Comparison of ENCODE assay signal across 36 cellular contexts in genomic region chr3:43077708-43078107, GRCh38.
"Had no signal": no experiment of that assay in that cellular context is flagged by ENCODE, and none has a peak within 500 bp of the region (broad histone marks: within the 10 kb centered on the region; RNA-seq: fewer than 3 reads in every experiment).

No MANE protein-coding gene starts in this region.

- DNase-seq: activated B cell treated with CpG ODN at 0.5 μM for 24 hours; activated CD4-positive, alpha-beta memory T cell treated with anti-CD3 and anti-CD28 coated beads for 36 hours; activated CD4-positive, alpha-beta T cell treated with anti-CD3 and anti-CD28 coated beads for 4 hours; activated CD4-positive, alpha-beta T cell treated with anti-CD3 and anti-CD28 coated beads, Interleukin-2, amount 10 ng/mL, durations not matched to agents 24 days and 14 days; activated CD4-positive, alpha-beta T cell treated with anti-CD3 and anti-CD28 coated beads, Interleukin-2, amount 50 U/mL, for 1 hour; activated CD4-positive, alpha-beta T cell treated with anti-CD3 and anti-CD28 coated beads, Interleukin-2, amount 50 U/mL, for 4 hours; activated CD4-positive, CD25-positive, alpha-beta regulatory T cell treated with anti-CD3 and anti-CD28 coated beads, Interleukin-2, amount 50 U/mL, for 72 hours; activated CD8-positive, alpha-beta memory T cell treated with anti-CD3 and anti-CD28 coated beads, Interleukin-2, amount 10 ng/mL, durations not matched to agents 7 days and 5 days; activated CD8-positive, alpha-beta memory T cell treated with anti-CD3 and anti-CD28 coated beads, Interleukin-2, amount 50 U/mL, for 48 hours; activated CD8-positive, alpha-beta T cell treated with anti-CD3 and anti-CD28 coated beads, Interleukin-2, amount 10 ng/mL, durations not matched to agents 7 days and 5 days; activated effector memory CD4-positive, alpha-beta T cell treated with anti-CD3 and anti-CD28 coated beads, Interleukin-2, amount 50 U/mL, for 16 hours; activated gamma-delta T cell treated with Interleukin-2 at 50 U/mL for 16 hours; activated naive CD4-positive, alpha-beta T cell; activated naive CD4-positive, alpha-beta T cell treated with anti-CD3 and anti-CD28 coated beads for 36 hours; activated naive CD4-positive, alpha-beta T cell treated with anti-CD3 and anti-CD28 coated beads, Interleukin-2, amount 50 U/mL, for 16 hours; activated naive CD8-positive, alpha-beta T cell treated with anti-CD3 and anti-CD28 coated beads for 36 hours; activated T-cell treated with anti-CD3 and anti-CD28 coated beads, Interleukin-2, amount 50 U/mL, for 4 hours; activated T-cell treated with anti-CD3 and anti-CD28 coated beads, Interleukin-2, amount 50 U/mL, for 72 hours; adrenal gland; amniotic stem cell; aorta; body of pancreas; brain microvascular endothelial cell; central memory CD4-positive, alpha-beta T cell; T-helper 1 cell; T-helper 2 cell; T-helper 9 cell had no signal

- FAIRE-seq: astrocyte, TTC549 had no signal

- H3K4me3 Mint-ChIP-seq: activated B cell treated with CpG ODN at 0.5 μM for 24 hours; activated CD4-positive, alpha-beta memory T cell treated with anti-CD3 and anti-CD28 coated beads for 36 hours; activated CD4-positive, alpha-beta T cell treated with anti-CD3 and anti-CD28 coated beads, Interleukin-2, amount 10 ng/mL, durations not matched to agents 24 days and 14 days; activated CD8-positive, alpha-beta memory T cell treated with anti-CD3 and anti-CD28 coated beads, Interleukin-2, amount 10 ng/mL, durations not matched to agents 7 days and 5 days; activated CD8-positive, alpha-beta T cell treated with anti-CD3 and anti-CD28 coated beads, Interleukin-2, amount 10 ng/mL, durations not matched to agents 7 days and 5 days; activated naive CD4-positive, alpha-beta T cell treated with anti-CD3 and anti-CD28 coated beads for 36 hours; activated naive CD8-positive, alpha-beta T cell treated with anti-CD3 and anti-CD28 coated beads for 36 hours; activated T-cell treated with anti-CD3 and anti-CD28 coated beads, Interleukin-2, amount 50 U/mL, for 4 hours; activated T-cell treated with anti-CD3 and anti-CD28 coated beads, Interleukin-2, amount 50 U/mL, for 72 hours; activated T-helper 1 cell treated with anti-CD3 and anti-CD28 coated beads, Interleukin-12 subunit alpha, Interleukin-12 subunit beta, Interleukin-2, Interleukin-4 antibody, amounts not matched to agents 30 ng/mL and 10 ng/mL and 1 ng/mL, durations not matched to agents 14 hours and 24 hours and 36 hours; activated T-helper 17 cell treated with anti-CD3 and anti-CD28 coated beads, Interleukin-2, amount 50 U/mL, for 72 hours; T-helper 1 cell treated with Interleukin-12 subunit alpha and Interleukin-12 subunit beta and Interleukin-4 antibody, amounts not matched to agents 30 μg/mL and 1 μg/mL, for 36 hours; T-helper 2 cell treated with Interferon-gamma antibody and Interleukin-4, amounts not matched to agents 5 μg/mL and 100 μg/mL, for 36 hours had no signal

- H3K27ac ChIP-seq: body of pancreas, brain microvascular endothelial cell, breast epithelium, VCaP had no signal

- H3K4me3 ChIP-seq: adrenal gland, body of pancreas, breast epithelium had no signal

- H3K4me1 ChIP-seq: adrenal gland, body of pancreas, breast epithelium had no signal

- H3K27me3 ChIP-seq: adrenal gland, body of pancreas, brain microvascular endothelial cell, breast epithelium had no signal

- H3K36me3 ChIP-seq: breast epithelium had no signal

- H3K9me3 ChIP-seq: adrenal gland, body of pancreas had no signal

- H3K9me3 Mint-ChIP-seq: activated B cell treated with CpG ODN at 0.5 μM for 24 hours; activated naive CD4-positive, alpha-beta T cell treated with anti-CD3 and anti-CD28 coated beads, Interleukin-2, amount 50 U/mL, for 72 hours; activated T-cell treated with anti-CD3 and anti-CD28 coated beads, Interleukin-2, amount 50 U/mL, for 4 hours; T-helper 2 cell treated with Interferon-gamma antibody and Interleukin-4, amounts not matched to agents 5 μg/mL and 100 μg/mL, for 36 hours had no signal

- H3K27me3 Mint-ChIP-seq: activated B cell treated with CpG ODN at 0.5 μM for 24 hours; activated CD4-positive, alpha-beta memory T cell treated with anti-CD3 and anti-CD28 coated beads for 36 hours; activated CD8-positive, alpha-beta memory T cell treated with anti-CD3 and anti-CD28 coated beads, Interleukin-2, amount 10 ng/mL, durations not matched to agents 7 days and 5 days; activated naive CD8-positive, alpha-beta T cell treated with anti-CD3 and anti-CD28 coated beads for 36 hours; activated T-helper 17 cell treated with anti-CD3 and anti-CD28 coated beads, Interleukin-2, amount 50 U/mL, for 72 hours had no signal

- H3K4me1 Mint-ChIP-seq: activated B cell treated with CpG ODN at 0.5 μM for 24 hours; activated CD4-positive, alpha-beta T cell treated with anti-CD3 and anti-CD28 coated beads, Interleukin-2, amount 10 ng/mL, durations not matched to agents 24 days and 14 days; activated naive CD8-positive, alpha-beta T cell treated with anti-CD3 and anti-CD28 coated beads for 36 hours; activated T-helper 17 cell treated with anti-CD3 and anti-CD28 coated beads, Interleukin-2, amount 50 U/mL, for 72 hours had no signal

- ATAC-seq: activated CD8-positive, alpha-beta memory T cell treated with anti-CD3 and anti-CD28 coated beads, Interleukin-2, amount 10 ng/mL, durations not matched to agents 7 days and 5 days; activated CD8-positive, alpha-beta T cell treated with anti-CD3 and anti-CD28 coated beads, Interleukin-2, amount 10 ng/mL, durations not matched to agents 7 days and 5 days; activated naive CD4-positive, alpha-beta T cell treated with anti-CD3 and anti-CD28 coated beads, Interleukin-2, amount 50 U/mL, for 72 hours; activated T-cell treated with anti-CD3 and anti-CD28 coated beads, Interleukin-2, amount 50 U/mL, for 4 hours; activated T-cell treated with anti-CD3 and anti-CD28 coated beads, Interleukin-2, amount 50 U/mL, for 72 hours; activated T-helper 17 cell treated with anti-CD3 and anti-CD28 coated beads, Interleukin-2, amount 50 U/mL, for 72 hours; body of pancreas had no signal

- H3K27ac Mint-ChIP-seq: activated B cell treated with CpG ODN at 0.5 μM for 24 hours; activated CD4-positive, alpha-beta memory T cell treated with anti-CD3 and anti-CD28 coated beads for 36 hours; activated CD4-positive, alpha-beta T cell treated with anti-CD3 and anti-CD28 coated beads, Interleukin-2, amount 10 ng/mL, durations not matched to agents 24 days and 14 days; activated CD8-positive, alpha-beta memory T cell treated with anti-CD3 and anti-CD28 coated beads, Interleukin-2, amount 10 ng/mL, durations not matched to agents 7 days and 5 days; activated CD8-positive, alpha-beta T cell treated with anti-CD3 and anti-CD28 coated beads, Interleukin-2, amount 10 ng/mL, durations not matched to agents 7 days and 5 days; activated naive CD4-positive, alpha-beta T cell treated with anti-CD3 and anti-CD28 coated beads for 36 hours; activated naive CD8-positive, alpha-beta T cell treated with anti-CD3 and anti-CD28 coated beads for 36 hours; activated T-cell treated with anti-CD3 and anti-CD28 coated beads, Interleukin-2, amount 50 U/mL, for 72 hours; activated T-helper 1 cell treated with anti-CD3 and anti-CD28 coated beads, Interleukin-12 subunit alpha, Interleukin-12 subunit beta, Interleukin-2, Interleukin-4 antibody, amounts not matched to agents 30 ng/mL and 10 ng/mL and 1 ng/mL, durations not matched to agents 14 hours and 24 hours and 36 hours; activated T-helper 17 cell treated with anti-CD3 and anti-CD28 coated beads, Interleukin-2, amount 50 U/mL, for 72 hours; T-helper 1 cell treated with Interleukin-12 subunit alpha and Interleukin-12 subunit beta and Interleukin-4 antibody, amounts not matched to agents 30 μg/mL and 1 μg/mL, for 36 hours; T-helper 2 cell treated with Interferon-gamma antibody and Interleukin-4, amounts not matched to agents 5 μg/mL and 100 μg/mL, for 36 hours had no signal
